In the genomic region with DNA sequence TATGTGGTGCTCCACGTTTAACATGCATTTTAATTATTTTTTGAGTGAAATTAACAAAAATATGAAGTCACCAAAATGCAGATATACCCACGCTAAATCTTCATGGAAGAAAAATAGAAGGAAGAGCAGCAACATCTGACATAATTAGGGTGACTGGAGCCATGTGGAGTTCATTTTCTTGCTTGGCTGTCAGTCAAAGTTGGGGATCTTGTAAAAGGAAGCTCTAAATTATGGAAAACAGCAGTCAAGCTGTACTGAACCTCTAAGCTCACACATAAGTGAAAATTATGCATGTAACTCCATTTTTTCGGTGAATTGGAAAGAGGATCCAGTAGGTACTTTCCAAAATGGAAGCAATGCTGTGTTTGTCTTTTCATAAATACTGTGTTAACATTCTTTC, we compare ENCODE assay signal across 15 cellular contexts. TPM values are rescaled to one million over a fixed set of nuclear protein-coding genes. Genes with fewer than 3 reads are reported as not detected.
DNase-seq lines count a peak whose midpoint lies in the region; TF ChIP-seq lines count a peak whose summit lies in the region.
"Had no signal": no experiment of that assay in that cellular context is flagged by ENCODE, and none has a peak within 500 bp of the region (broad histone marks: within the 10 kb centered on the region; RNA-seq: fewer than 3 reads in every experiment).

No MANE protein-coding gene starts in this region.

- H3K27me3 ChIP-seq in GM23248 (replicated peaks; ENCODE audit: insufficient read depth) (no peaks in the 10 kb centered on the region), osteoblast (ENCODE audit: insufficient read depth, low read length) (no peaks in the 10 kb centered on the region), Peyer's patch (no peaks in the 10 kb centered on the region)

- H2AFZ ChIP-seq in GM23248 (peak overlapping the region; percentile 35), osteoblast (ENCODE audit: low read length) (peak overlapping the region; percentile 16)

- in situ Hi-C loops in GM23248 (cut with MboI): loop anchor here (10.0 kb wide), 1 partner anchor 144 kb away; no protein-coding TSS in a partner anchor

- H3F3A ChIP-seq in GM23248 (ENCODE audit: insufficient read depth): peaks cover 24% of the 10 kb centered on the region

- TF ChIP-seq CTCF in osteoblast (IDR thresholded peaks at IDR 0.05; ENCODE audit: extremely low read depth, low read depth, low read length) (no peak), Peyer's patch (IDR thresholded peaks at IDR 0.05) (no peak)

- H3K27ac ChIP-seq in GM23248 (no peak overlapping the region), osteoblast (ENCODE audit: low read depth, low read length) (no peak overlapping the region), Peyer's patch (no peak overlapping the region)

- H3K4me3 ChIP-seq in GM23248 (no peak overlapping the region), osteoblast (ENCODE audit: insufficient read depth, low read length) (no peak overlapping the region), Peyer's patch (no peak overlapping the region)
- H3K4me3 ChIP-seq: HAP-1 had no signal

- H3K9me2 ChIP-seq in GM23248 (ENCODE audit: insufficient read depth): no peaks in the 10 kb centered on the region

- no peak overlapping the region for H3K9ac ChIP-seq in GM23248

- WGBS in GM23248 (ENCODE audit: low coverage in 1 of 2, low lambda C conversion rate in 2 of 2, missing lambda C conversion rate in 2 of 2), 2 experiments: 9 to 16% methylated on average over 3 of the region's 3 CpGs

- no peaks in the 10 kb centered on the region for H3K9me3 ChIP-seq in GM23248 (ENCODE audit: low read depth)
- no peaks in the 10 kb centered on the region for H3K9me3 ChIP-seq in osteoblast (ENCODE audit: low read depth, low read length)
- no peaks in the 10 kb centered on the region for H3K9me3 ChIP-seq in Peyer's patch
- H3K9me3 ChIP-seq: HAP-1 had no signal

- no peaks in the 10 kb centered on the region for H3K79me2 ChIP-seq in GM23248 (ENCODE audit: insufficient read depth)
- H3K79me2 ChIP-seq in osteoblast (ENCODE audit: insufficient read depth, low read length): no peaks in the 10 kb centered on the region

- DNase-seq in GM23248 (no peak), NCI-H446 treated with DMSO at 0.1 percent for 48 hours (lab: John Stamatoyannopoulos, UW) (peak; percentile 89), fibroblast of gingiva (ENCODE audit: low read depth) (peak; percentile 49), osteoblast (ENCODE audit: insufficient read length, low spot score, missing footprints) (no peak), Peyer's patch (no peak), 8988T (no peak)
- DNase-seq in activated CD4-positive, alpha-beta T cell treated with anti-CD3 and anti-CD28 coated beads, Interleukin-2, amount 50 U/mL, for 4 hours: no peak
- DNase-seq: AML-193, DND-41, NCI-H1417 treated with DMSO at 0.1 percent for 48 hours, NCI-H1930, RPMI8226, SHP77 treated with DMSO at 0.1 percent for 48 hours, T-helper 1 cell had no signal

- H3K4me1 ChIP-seq in GM23248 (ENCODE audit: insufficient read depth) (peaks cover 26% of the 10 kb centered on the region), osteoblast (ENCODE audit: insufficient read depth, low read length) (peaks cover 19% of the 10 kb centered on the region), Peyer's patch (no peaks in the 10 kb centered on the region)

- H4K20me1 ChIP-seq in GM23248 (ENCODE audit: insufficient read depth): no peaks in the 10 kb centered on the region
- no peaks in the 10 kb centered on the region for H4K20me1 ChIP-seq in osteoblast (ENCODE audit: insufficient read depth, low read length)

- TF ChIP-seq POLR2A in Peyer's patch (IDR thresholded peaks at IDR 0.05): no peak

- H3K4me2 ChIP-seq in GM23248 (ENCODE audit: unreplicated experiment) (no peak overlapping the region), osteoblast (ENCODE audit: insufficient read depth, low read length) (no peak overlapping the region)

- H3K36me3 ChIP-seq in GM23248 (ENCODE audit: low read depth) (no peaks in the 10 kb centered on the region), osteoblast (ENCODE audit: insufficient read depth, low read length) (no peaks in the 10 kb centered on the region), Peyer's patch (no peaks in the 10 kb centered on the region)
- H3K36me3 ChIP-seq: HAP-1 had no signal

RNA-seq across cellular contexts. Expression of gene PDGFC, which starts 9.7 kb away (rescaled TPM):
- total RNA-seq in GM23248 (2014; rRNA removed; shearing (Covaris generic)): 64.4 and 84.0 TPM in 2 replicates
- polyA plus RNA-seq in GM23248 (2016; fragmentation: Nextera tagmentation; extraction: Ambion mirVana): 26.5 and 29.0 TPM in 2 replicates
- total RNA-seq in osteoblast: 145 and 147 TPM in 2 replicates
- total RNA-seq in Peyer's patch: 10 to 100 TPM in 2 of 4 donors, 1 to 10 TPM in 2; 4.4 to 17.3 (median 11.5) TPM

Comparison
In these comparisons a context has a peak if more than half of its experiments do, and no peak if none do; other contexts are left out.
1. DNase-seq: peak in NCI-H446 treated with DMSO at 0.1 percent for 48 hours (single experiment) and fibroblast of gingiva (single experiment); none in GM23248 (single experiment), osteoblast (single experiment), Peyer's patch (0 of 3), activated CD4-positive, alpha-beta T cell treated with anti-CD3 and anti-CD28 coated beads, Interleukin-2, amount 50 U/mL, for 4 hours (0 of 2) and 8988T (single experiment).